Comparison of ENCODE assay signal across 15 cellular contexts in genomic region chr3:65597952-65598413, GRCh38.
DNase-seq lines count a peak whose midpoint lies in the region; ATAC-seq and TF ChIP-seq lines count a peak whose summit lies in the region.
"Had no signal": no experiment of that assay in that cellular context is flagged by ENCODE, and none has a peak within 500 bp of the region (broad histone marks: within the 10 kb centered on the region; RNA-seq: fewer than 3 reads in every experiment).

No MANE protein-coding gene starts in this region.

- H3K27ac ChIP-seq in left ventricle myocardium inferior (replicated peaks) (no peak overlapping the region), ovary (no peak overlapping the region)
- H3K27ac ChIP-seq: BLaER1, neutrophil, SK-N-MC had no signal

- 22 to 30% (median 27%) methylated on average over 20 of the region's 20 CpGs for WGBS in ovary, 3 donors

- H3K27ac Mint-ChIP-seq in Caco-2 (ENCODE audit: unreplicated experiment), result no peak overlapping the region
- no peak overlapping the region for H3K27ac Mint-ChIP-seq in activated T-helper 17 cell treated with anti-CD3 and anti-CD28 coated beads, Interleukin-2, amount 50 U/mL, for 72 hours
- H3K27ac Mint-ChIP-seq: activated CD4-positive, alpha-beta memory T cell treated with anti-CD3 and anti-CD28 coated beads, Interleukin-2, amount 10 ng/mL, durations not matched to agents 7 days and 5 days had no signal

- DNase-seq in BJ (ENCODE audit: low read depth) (no peak), SW480 (ENCODE audit: low spot score) (peak; percentile 67), left ventricle myocardium inferior (no peak), ovary (no peak), NCI-H1417 treated with DMSO at 0.1 percent for 48 hours (lab: John Stamatoyannopoulos, UW) (no peak), Caco-2 (no peak)
- DNase-seq: activated CD4-positive, alpha-beta memory T cell treated with anti-CD3 and anti-CD28 coated beads, Interleukin-2, amount 10 ng/mL, durations not matched to agents 7 days and 5 days; amniotic stem cell; KBM-7; NCI-H345 had no signal

- H3K4me1 ChIP-seq in left ventricle myocardium inferior (peaks cover 30% of the 10 kb centered on the region), ovary (ENCODE audit: insufficient read depth) (peaks cover 3% of the 10 kb centered on the region), Caco-2 (0 out of 2 replicates have a peak, but pooled peaks cover 3% of the 10 kb centered on the region)

- TF ChIP-seq EP300 in ovary (IDR thresholded peaks at IDR 0.05), result no peak

- ATAC-seq in GM18873 (IDR thresholded peaks at IDR 0.05; ENCODE audit: low FRiP score, unreplicated experiment), result no peak
- ATAC-seq in activated T-helper 17 cell treated with anti-CD3 and anti-CD28 coated beads, Interleukin-2, amount 50 U/mL, for 72 hours (replicated peaks), result no peak

- H3K9me3 ChIP-seq in left ventricle myocardium inferior (replicated peaks), result no peaks in the 10 kb centered on the region
- no peaks in the 10 kb centered on the region for H3K9me3 ChIP-seq in ovary
- no peaks in the 10 kb centered on the region; the same call in 1 of the 2 replicates for H3K9me3 ChIP-seq in Caco-2
- H3K9me3 ChIP-seq: neutrophil had no signal

- peaks cover 7% of the 10 kb centered on the region for H3K4me1 Mint-ChIP-seq in Caco-2 (ENCODE audit: low read depth, unreplicated experiment)
- H3K4me1 Mint-ChIP-seq in activated T-helper 17 cell treated with anti-CD3 and anti-CD28 coated beads, Interleukin-2, amount 50 U/mL, for 72 hours, result no peaks in the 10 kb centered on the region
- H3K4me1 Mint-ChIP-seq: activated CD4-positive, alpha-beta memory T cell treated with anti-CD3 and anti-CD28 coated beads, Interleukin-2, amount 10 ng/mL, durations not matched to agents 7 days and 5 days had no signal

- H3K36me3 ChIP-seq in BJ (ENCODE audit: control insufficient read depth, insufficient read depth, low read length), result no peaks in the 10 kb centered on the region
- H3K36me3 ChIP-seq in left ventricle myocardium inferior, result no peaks in the 10 kb centered on the region
- H3K36me3 ChIP-seq in ovary, result no peaks in the 10 kb centered on the region
- no peaks in the 10 kb centered on the region for H3K36me3 ChIP-seq in Caco-2 (ENCODE audit: control insufficient read depth, insufficient read depth, low read length)
- H3K36me3 ChIP-seq: BLaER1, neutrophil had no signal

- TF ChIP-seq CTCF in BJ (IDR thresholded peaks at IDR 0.05; ENCODE audit: insufficient read depth, low read depth, low read length) (no peak), left ventricle myocardium inferior (IDR thresholded peaks at IDR 0.05; ENCODE audit: borderline replicate concordance) (no peak), ovary (IDR thresholded peaks at IDR 0.05) (no peak), Caco-2 (IDR thresholded peaks at IDR 0.05; ENCODE audit: insufficient read depth in 1 of 2, low read depth in 1 of 2, low read length in 1 of 2, severe bottlenecking in 1 of 2, unreplicated experiment in 1 of 2) (no peak)

- no peaks in the 10 kb centered on the region; the same call in 1 of the 2 replicates for H3K27me3 ChIP-seq in BJ (ENCODE audit: control insufficient read depth, insufficient read depth, low read length)
- no peaks in the 10 kb centered on the region for H3K27me3 ChIP-seq in left ventricle myocardium inferior (ENCODE audit: low read depth)
- H3K27me3 ChIP-seq in ovary, result no peaks in the 10 kb centered on the region
- H3K27me3 ChIP-seq in Caco-2 (replicated peaks; ENCODE audit: control insufficient read depth, insufficient read depth, low read length), result no peaks in the 10 kb centered on the region
- H3K27me3 ChIP-seq: BLaER1 had no signal

- H3K9me3 Mint-ChIP-seq in Caco-2 (ENCODE audit: unreplicated experiment), result no peaks in the 10 kb centered on the region
- peaks cover 3% of the 10 kb centered on the region for H3K9me3 Mint-ChIP-seq in activated T-helper 17 cell treated with anti-CD3 and anti-CD28 coated beads, Interleukin-2, amount 50 U/mL, for 72 hours
- H3K9me3 Mint-ChIP-seq: activated CD4-positive, alpha-beta memory T cell treated with anti-CD3 and anti-CD28 coated beads, Interleukin-2, amount 10 ng/mL, durations not matched to agents 7 days and 5 days had no signal

- peaks cover 9% of the 10 kb centered on the region for H3K36me3 Mint-ChIP-seq in Caco-2 (ENCODE audit: insufficient read depth, unreplicated experiment)
- no peaks in the 10 kb centered on the region for H3K36me3 Mint-ChIP-seq in activated T-helper 17 cell treated with anti-CD3 and anti-CD28 coated beads, Interleukin-2, amount 50 U/mL, for 72 hours (ENCODE audit: low read depth)

- CTCF ChIA-PET in BJ (lab: Yijun Ruan, JAX) (no interaction called here), Caco-2 (lab: Charles Lee) (no interaction called here)

- intact Hi-C loops in left ventricle myocardium inferior (cut with micrococcal nuclease) (no loop called here), ovary (cut with DNase I) (no loop called here), Caco-2 (cut with micrococcal nuclease; ENCODE audit: unreplicated experiment) (no loop called here)

- H3K4me3 ChIP-seq in BJ (ENCODE audit: low read depth, low read length) (peak overlapping the region; percentile 23), left ventricle myocardium inferior (peak overlapping the region; percentile 53), ovary (peak overlapping the region; percentile 28), Caco-2 (ENCODE audit: low read depth, low read length) (no peak overlapping the region)
- H3K4me3 ChIP-seq: BLaER1, SK-N-MC had no signal

- H3K27me3 Mint-ChIP-seq in Caco-2 (ENCODE audit: insufficient read depth, unreplicated experiment), result no peaks in the 10 kb centered on the region
- H3K27me3 Mint-ChIP-seq in activated T-helper 17 cell treated with anti-CD3 and anti-CD28 coated beads, Interleukin-2, amount 50 U/mL, for 72 hours, result peaks cover 13% of the 10 kb centered on the region
- H3K27me3 Mint-ChIP-seq: activated CD4-positive, alpha-beta memory T cell treated with anti-CD3 and anti-CD28 coated beads, Interleukin-2, amount 10 ng/mL, durations not matched to agents 7 days and 5 days had no signal

- H3K4me3 Mint-ChIP-seq in Caco-2 (ENCODE audit: unreplicated experiment), result no peak overlapping the region
- H3K4me3 Mint-ChIP-seq in activated T-helper 17 cell treated with anti-CD3 and anti-CD28 coated beads, Interleukin-2, amount 50 U/mL, for 72 hours, result no peak overlapping the region
- H3K4me3 Mint-ChIP-seq: activated CD4-positive, alpha-beta memory T cell treated with anti-CD3 and anti-CD28 coated beads, Interleukin-2, amount 10 ng/mL, durations not matched to agents 7 days and 5 days had no signal

- POLR2A ChIA-PET in BJ (lab: Charles Lee), result no interaction called here
- POLR2A ChIA-PET in Caco-2 (lab: Charles Lee), result no interaction called here

- no TSS peak for BruUV-seq in Caco-2 (replicated peaks; lab: Mats Ljungman, UMichigan)

- TF ChIP-seq POLR2A in ovary (IDR thresholded peaks at IDR 0.05), result no peak
